In genomic region chr14:94994245-94994644, GRCh38 we compare ENCODE assay signal across 28 cellular contexts.
"Had no signal": no experiment of that assay in that cellular context is flagged by ENCODE, and none has a peak within 500 bp of the region (broad histone marks: within the 10 kb centered on the region; RNA-seq: fewer than 3 reads in every experiment).

No MANE protein-coding gene starts in this region.

- H3K9me3 ChIP-seq: colonic mucosa, esophagus squamous epithelium, gastrocnemius medialis, gastroesophageal sphincter, heart left ventricle, heart right ventricle had no signal

- H3K79me2 ChIP-seq: hepatocyte had no signal

- H3K4me2 ChIP-seq: hepatocyte had no signal

- H3K36me3 ChIP-seq: colonic mucosa, esophagus squamous epithelium, gastrocnemius medialis, gastroesophageal sphincter, heart left ventricle, heart right ventricle had no signal

- H3K4me3 ChIP-seq: colonic mucosa, coronary artery, dorsolateral prefrontal cortex, esophagus squamous epithelium, gastrocnemius medialis, gastroesophageal sphincter, heart left ventricle, heart right ventricle, hepatocyte had no signal

- ATAC-seq: effector memory CD8-positive, alpha-beta T cell; esophagus mucosa; foreskin keratinocyte; gastrocnemius medialis; gastroesophageal sphincter; heart left ventricle; heart right ventricle had no signal

- H2AFZ ChIP-seq: hepatocyte had no signal

- H3K27ac ChIP-seq: colonic mucosa, coronary artery, dorsolateral prefrontal cortex, epithelial cell of prostate, esophagus squamous epithelium, foreskin keratinocyte, gastrocnemius medialis, gastroesophageal sphincter, heart left ventricle, heart right ventricle, hepatocyte had no signal

- H3K4me1 ChIP-seq: colonic mucosa, esophagus squamous epithelium, foreskin keratinocyte, gastrocnemius medialis, gastroesophageal sphincter had no signal

- FAIRE-seq: colon, endometrium, endothelial cell of umbilical vein, frontal cortex had no signal

- H3K27me3 ChIP-seq: colonic mucosa, foreskin keratinocyte, gastrocnemius medialis had no signal

- DNase-seq: colonic mucosa; cortex of kidney; dermis blood vessel endothelial cell; dorsolateral prefrontal cortex; effector CD4-positive, alpha-beta T cell; effector CD8-positive, alpha-beta T cell; effector memory CD4-positive, alpha-beta T cell; effector memory CD8-positive, alpha-beta T cell; endodermal cell; erythroblast; esophagus squamous epithelium; foreskin fibroblast; foreskin keratinocyte; foreskin melanocyte; gastrocnemius medialis; glutamatergic neuron; head of caudate nucleus; heart left ventricle; heart right ventricle had no signal
